In genomic region chr19:31346660-31347059, GRCh38 we compare ENCODE assay signal across 18 cellular contexts. TPM values are rescaled to one million over a fixed set of nuclear protein-coding genes. Genes with fewer than 3 reads are reported as not detected.
A peak's percentile ranks its signal among the peaks of the same experiment; 100 is the strongest.
DNase-seq lines count a peak whose midpoint lies in the region; ATAC-seq and TF ChIP-seq lines count a peak whose summit lies in the region.
"Had no signal": no experiment of that assay in that cellular context is flagged by ENCODE, and none has a peak within 500 bp of the region (broad histone marks: within the 10 kb centered on the region; RNA-seq: fewer than 3 reads in every experiment).

No MANE protein-coding gene starts in this region.

- H3K27ac Mint-ChIP-seq in CD4-positive, alpha-beta T cell = no peak overlapping the region
- H3K27ac Mint-ChIP-seq in HFFc6 = no peak overlapping the region

- no peak for ATAC-seq in CD4-positive, alpha-beta T cell (ENCODE audit: poor library complexity)
- ATAC-seq in HG03045 (IDR thresholded peaks at IDR 0.05; ENCODE audit: unreplicated experiment) = no peak

- peak overlapping the region; percentile 20 for H3K4me3 Mint-ChIP-seq in CD4-positive, alpha-beta T cell
- H3K4me3 Mint-ChIP-seq in HFFc6 = no peak overlapping the region

- no peaks in the 10 kb centered on the region for H3K9me3 ChIP-seq in CD4-positive, alpha-beta T cell (ENCODE audit: control insufficient read depth, low read length)
- H3K9me3 ChIP-seq in SK-N-MC (ENCODE audit: low read depth, low read length) (no peaks in the 10 kb centered on the region), ovary (no peaks in the 10 kb centered on the region)
- H3K9me3 ChIP-seq: Peyer's patch had no signal

- TF ChIP-seq EP300 in ovary (IDR thresholded peaks at IDR 0.05) = no peak

- H3K36me3 Mint-ChIP-seq in CD4-positive, alpha-beta T cell (ENCODE audit: low read depth) = peaks cover 4% of the 10 kb centered on the region
- peaks cover 3% of the 10 kb centered on the region; the same call in 1 of the 2 replicates for H3K36me3 Mint-ChIP-seq in HFFc6 (ENCODE audit: low read depth)

- peaks cover 57% of the 10 kb centered on the region for H3K27me3 ChIP-seq in CD4-positive, alpha-beta T cell (ENCODE audit: control insufficient read depth, insufficient read depth, low read length)
- no peaks in the 10 kb centered on the region for H3K27me3 ChIP-seq in ovary

- intact Hi-C loops in CD4-positive, alpha-beta T cell (cut with DNase I, micrococcal nuclease) = loop anchor here in 1 of 2 experiments (10.0 kb wide), 1 partner anchor 998 kb away; the partner anchor contains the start of gene ZNF507
- intact Hi-C loops in ovary (cut with DNase I) = loop anchor here in 1 of 4 donors (5.0 kb wide), 1 partner anchor 621 kb away; no protein-coding TSS in a partner anchor

- no peak for DNase-seq in CD4-positive, alpha-beta T cell
- no peak for DNase-seq in SK-N-MC (ENCODE audit: low read depth, low spot score)
- peak; percentile 19 for DNase-seq in fibroblast of peridontal ligament (ENCODE audit: extremely low read depth)
- DNase-seq in ovary = no peak
- no peak for DNase-seq in HFFc6
- DNase-seq in activated CD8-positive, alpha-beta memory T cell treated with anti-CD3 and anti-CD28 coated beads for 24 hours = no peak
- DNase-seq in NCI-H748 (lab: John Stamatoyannopoulos, UW; ENCODE audit: unreplicated experiment) = no peak
- DNase-seq: C1 segment of cervical spinal cord, Karpas-422, MM.1S, NCI-H1105, NCI-H187, NCI-H2171, NCI-H446 treated with DMSO at 0.1 percent for 48 hours, NCI-H774, Peyer's patch, Right ventricle myocardium superior had no signal

- TF ChIP-seq POLR2A in ovary (IDR thresholded peaks at IDR 0.05) = no peak

- peaks cover 52% of the 10 kb centered on the region for H3K27me3 Mint-ChIP-seq in CD4-positive, alpha-beta T cell
- no peaks in the 10 kb centered on the region; the same call in 1 of the 2 replicates for H3K27me3 Mint-ChIP-seq in HFFc6 (ENCODE audit: insufficient read depth)

- H3K9me3 Mint-ChIP-seq in CD4-positive, alpha-beta T cell = no peaks in the 10 kb centered on the region
- H3K9me3 Mint-ChIP-seq in HFFc6 = no peaks in the 10 kb centered on the region

- peak overlapping the region; percentile 87 for H3K9ac ChIP-seq in SK-N-MC (ENCODE audit: insufficient read length)

- peaks cover 17% of the 10 kb centered on the region for H3K4me1 Mint-ChIP-seq in CD4-positive, alpha-beta T cell (ENCODE audit: low read depth)
- peaks cover 55% of the 10 kb centered on the region for H3K4me1 Mint-ChIP-seq in HFFc6 (ENCODE audit: low read depth)

- no peak overlapping the region for H3K27ac ChIP-seq in CD4-positive, alpha-beta T cell (ENCODE audit: low read depth, low read length)
- H3K27ac ChIP-seq in SK-N-MC (peak overlapping the region; percentile 86), ovary (peak overlapping the region in 1 of 2 donors; percentile 95)

- H3K4me1 ChIP-seq in ovary (ENCODE audit: insufficient read depth) = peaks cover 10% of the 10 kb centered on the region

- POLR2A ChIA-PET in CD4-positive, alpha-beta T cell (lab: Charles Lee) = no interaction called here

- H3K36me3 ChIP-seq in SK-N-MC (ENCODE audit: insufficient read depth, low read length) (peaks cover 67% of the 10 kb centered on the region), ovary (no peaks in the 10 kb centered on the region)
- H3K36me3 ChIP-seq: Peyer's patch had no signal

- CTCF ChIA-PET in CD4-positive, alpha-beta T cell (lab: Charles Lee) = no interaction called here

- H3K4me3 ChIP-seq in SK-N-MC (peak overlapping the region; percentile 90), ovary (peak overlapping the region; percentile 3)
- H3K4me3 ChIP-seq: Peyer's patch had no signal

- TF ChIP-seq CTCF in CD4-positive, alpha-beta T cell (IDR thresholded peaks at IDR 0.05) = no peak
- TF ChIP-seq CTCF in ovary (IDR thresholded peaks at IDR 0.05) (no peak), HFFc6 (IDR thresholded peaks at IDR 0.05) (no peak)

- WGBS in ovary, 3 donors = 16 to 24% (median 20%) methylated on average over 2 of the region's 2 CpGs

RNA-seq across cellular contexts. Expression of gene TSHZ3, which starts 2.6 kb away (rescaled TPM):
- total RNA-seq in CD4-positive, alpha-beta T cell = under 1 TPM; 0.38 to 0.61 TPM
- 100 to 1,000 TPM in 1 of 7 donors, 10 to 100 TPM in 6; 24.8 to 107 (median 76.2) TPM for total RNA-seq in ovary
- 10 to 100 TPM; 23.3 to 28.0 TPM for polyA plus RNA-seq in ovary
- total RNA-seq in HFFc6 (2021; fragmentation: NEBNext Ultra II Directional; extraction: Animal tissue kit (Norgen Biotek cat#: 25700)) = 10 to 100 TPM in 5 of 6 experiments, 1 to 10 TPM in 1; 9.1 to 14.0 (median 13.1) TPM

Comparison
In these comparisons a context has a peak if more than half of its experiments do, and no peak if none do; other contexts are left out.
1. RNA of gene TSHZ3, which starts 2.6 kb away (total RNA-seq): 24.8 to 107 TPM in ovary and 9.1 to 14.0 TPM in HFFc6; 0.38 to 0.61 TPM in CD4-positive, alpha-beta T cell; every median in the first group is over 4 times any median in the second.